ENCODE assay signal across 32 cellular contexts in the genomic region with DNA sequence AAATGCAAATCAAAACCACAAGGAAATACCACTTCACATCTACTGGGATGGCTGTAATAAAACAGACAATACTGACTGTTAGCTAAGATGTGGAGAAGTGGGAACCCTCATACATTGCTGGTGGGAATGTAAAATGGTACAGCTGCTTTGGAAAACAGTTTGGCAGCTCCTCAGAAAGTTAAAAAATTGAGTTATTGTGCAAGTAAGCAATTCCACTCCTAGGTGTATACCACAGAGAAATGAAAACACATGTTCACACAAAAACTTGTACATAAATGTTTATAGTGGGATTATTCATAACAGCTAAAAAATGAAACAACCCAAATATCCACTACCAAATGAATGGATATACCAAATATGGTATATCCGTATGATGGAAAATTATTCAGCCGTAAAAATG.
"Had no signal": no experiment of that assay in that cellular context is flagged by ENCODE, and none has a peak within 500 bp of the region (broad histone marks: within the 10 kb centered on the region; RNA-seq: fewer than 3 reads in every experiment).

No MANE protein-coding gene starts in this region.

- H3K4me2 ChIP-seq: SK-N-SH had no signal

- H3K27me3 ChIP-seq: MG63, SJSA1 had no signal

- DNase-seq: activated CD4-positive, alpha-beta T cell treated with anti-CD3 and anti-CD28 coated beads, Interleukin-2, amount 10 ng/mL, durations not matched to agents 24 days and 14 days; activated CD4-positive, alpha-beta T cell treated with anti-CD3 and anti-CD28 coated beads, Interleukin-2, amount 50 U/mL, for 4 hours; activated CD8-positive, alpha-beta T cell treated with anti-CD3 and anti-CD28 coated beads for 36 hours; activated effector memory CD4-positive, alpha-beta T cell treated with anti-CD3 and anti-CD28 coated beads, Interleukin-2, amount 50 U/mL, for 16 hours; activated naive CD4-positive, alpha-beta T cell; activated naive CD4-positive, alpha-beta T cell treated with anti-CD3 and anti-CD28 coated beads, Interleukin-2, amount 50 U/mL, for 16 hours; activated naive CD8-positive, alpha-beta T cell treated with anti-CD3 and anti-CD28 coated beads for 36 hours; activated T-cell treated with anti-CD3 and anti-CD28 coated beads, Interleukin-2, amount 50 U/mL, for 1 hour; activated T-cell treated with anti-CD3 and anti-CD28 coated beads, Interleukin-2, amount 50 U/mL, for 72 hours; amygdala; central memory CD4-positive, alpha-beta T cell; Kasumi-1; KG1; MG63; NCI-H1048; NCI-H1417; NCI-H146; NCI-H187; NCI-H2029 treated with DMSO at 0.1 percent for 48 hours; NCI-H2107; NCI-H2171; NCI-H2227 treated with DMSO at 0.1 percent for 48 hours; NCI-H446; NCI-H510A treated with DMSO at 0.1 percent for 48 hours; RPMI8226; SHP77 treated with DMSO at 0.1 percent for 48 hours; SK-N-SH had no signal

- H3K9me3 ChIP-seq: SK-N-SH had no signal

- H3K36me3 ChIP-seq: MG63, SJSA1 had no signal

- ATAC-seq: activated CD8-positive, alpha-beta T cell treated with anti-CD3 and anti-CD28 coated beads for 36 hours; activated T-cell treated with anti-CD3 and anti-CD28 coated beads, Interleukin-2, amount 50 U/mL, for 72 hours; activated T-helper 17 cell treated with anti-CD3 and anti-CD28 coated beads, Interleukin-2, amount 50 U/mL, for 72 hours; Panc1 had no signal

- H3K9ac ChIP-seq: SK-N-SH had no signal

- H3K4me3 ChIP-seq: MG63, SJSA1 had no signal

- H3K27ac ChIP-seq: SJSA1 had no signal

- FAIRE-seq: bronchial epithelial cell, TTC549 had no signal
